In the genomic region with DNA sequence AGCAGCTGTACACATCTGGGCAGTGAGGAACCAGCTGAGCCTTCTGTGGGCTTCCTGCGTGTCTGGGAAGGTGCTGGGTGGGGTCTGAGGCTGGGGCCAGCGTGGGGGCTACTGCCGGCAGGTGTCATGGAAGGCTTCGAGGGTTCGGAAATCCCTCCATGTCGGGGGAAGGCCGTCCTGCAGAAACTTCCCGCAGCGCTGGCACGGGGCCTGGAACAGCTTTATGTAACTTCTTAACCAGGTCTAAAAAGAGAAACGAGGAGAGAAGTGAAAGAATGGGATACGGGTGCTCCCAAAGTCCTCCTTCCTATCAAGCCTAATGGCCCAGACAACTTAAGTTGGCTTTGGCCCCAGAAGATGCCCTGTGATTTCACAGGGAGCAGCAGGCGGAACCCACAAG, we compare ENCODE assay signal across 5 cellular contexts.
"Had no signal": no experiment of that assay in that cellular context is flagged by ENCODE, and none has a peak within 500 bp of the region (broad histone marks: within the 10 kb centered on the region; RNA-seq: fewer than 3 reads in every experiment).

No MANE protein-coding gene starts in this region.

- DNase-seq: H9, HCEC 1CT, KBM-7 had no signal

- H3K4me3 ChIP-seq: GM23338 had no signal

- H3K27ac ChIP-seq: HL-60 had no signal

- H3K4me2 ChIP-seq: GM23338 had no signal

- H2AFZ ChIP-seq: GM23338 had no signal
